In genomic region chr6:87706187-87706966, GRCh38 we compare ENCODE assay signal across 1 cellular context.
TF ChIP-seq lines count a peak whose summit lies in the region.

No MANE protein-coding gene starts in this region.

TF ChIP-seq in GM12878, 131 proteins besides CTCF, POLR2A, EP300 and RAD21 (continued from another document):
- TF ChIP-seq ZNF687 (IDR thresholded peaks at IDR 0.05) (no peak), NFXL1 (IDR thresholded peaks at IDR 0.05; ENCODE audit: borderline replicate concordance) (no peak), CREM (IDR thresholded peaks at IDR 0.05; ENCODE audit: low read depth) (no peak), NRF1 (conservative IDR thresholded peaks at IDR 0.05; ENCODE audit: low read depth, low read length) (no peak), HDGF (IDR thresholded peaks at IDR 0.05) (no peak)
TF ChIP-seq in GM12878: peak in this region for 0.
